ENCODE assay signal across 1 cellular context in genomic region chrX:68832101-68832416, GRCh38.
TF ChIP-seq lines count a peak whose summit lies in the region.

No MANE protein-coding gene starts in this region.

TF ChIP-seq in HEK293, 187 proteins besides CTCF, POLR2A, EP300 and RAD21 (continued from another document):
- peak; percentile 64 for TF ChIP-seq ZNF398 (tag by site-specific recombination; IDR thresholded peaks at IDR 0.05)
- TF ChIP-seq PRDM1 (tag by site-specific recombination; IDR thresholded peaks at IDR 0.05), result peak; percentile 95
- TF ChIP-seq BCL11A (tag by site-specific recombination; IDR thresholded peaks at IDR 0.05; ENCODE audit: low read depth), result no peak
- 0 out of 2 replicates have a peak, but pooled peaks have one; percentile 2 for TF ChIP-seq PRDM10 (tag by site-specific recombination; IDR thresholded peaks at IDR 0.05)
- no peak for TF ChIP-seq ZNF37A (tag by site-specific recombination; IDR thresholded peaks at IDR 0.05)
- peak; percentile 78; the same call in 1 of the 2 replicates for TF ChIP-seq KLF17 (tag by site-specific recombination; IDR thresholded peaks at IDR 0.05)
- no peak for TF ChIP-seq HIC1 (tag by site-specific recombination; IDR thresholded peaks at IDR 0.05)
- TF ChIP-seq ZNF449 (tag by site-specific recombination; IDR thresholded peaks at IDR 0.05), result peak; percentile 17; the same call in 1 of the 2 replicates
- no peak for TF ChIP-seq ZNF561 (tag by site-specific recombination; IDR thresholded peaks at IDR 0.05; ENCODE audit: borderline replicate concordance)
- TF ChIP-seq ZNF600 (tag by site-specific recombination; IDR thresholded peaks at IDR 0.05), result peak; percentile 84
- no peak for TF ChIP-seq ZNF175 (tag by site-specific recombination; IDR thresholded peaks at IDR 0.05)
